ENCODE assay signal across 18 cellular contexts in the genomic region with DNA sequence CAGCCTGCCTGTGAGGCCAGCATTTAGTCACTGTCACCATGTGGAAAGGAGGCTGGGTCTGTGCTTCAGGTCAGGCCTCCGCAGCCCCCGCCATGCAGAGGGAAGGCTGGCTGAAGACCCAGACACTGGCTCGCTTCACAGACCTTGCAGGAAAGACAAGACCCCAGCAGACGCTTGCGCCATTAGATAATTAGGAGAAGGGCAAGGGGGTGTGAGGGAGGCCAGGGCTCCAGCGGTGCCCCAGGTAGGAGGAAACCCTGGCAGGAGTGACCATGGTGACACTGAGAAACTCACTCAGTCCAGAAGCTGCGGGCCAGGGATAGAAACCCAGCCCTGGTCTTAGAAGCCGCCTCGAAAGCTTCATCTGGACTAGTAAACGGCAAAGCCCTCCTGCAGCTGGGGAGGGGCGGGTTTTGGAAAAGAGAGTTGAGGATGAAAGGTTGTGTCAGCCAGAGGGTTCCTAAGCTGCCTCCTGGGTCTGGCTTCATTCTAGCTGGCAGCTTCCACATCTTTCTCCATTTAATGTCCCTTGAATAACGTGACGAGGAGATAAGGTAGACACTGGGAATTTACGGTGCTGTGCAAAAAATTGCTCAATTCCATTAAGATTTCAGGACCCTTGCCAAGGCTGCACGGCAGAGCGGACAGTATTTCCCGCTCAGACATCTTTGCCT.
DNase-seq lines count a peak whose midpoint lies in the region; ATAC-seq and TF ChIP-seq lines count a peak whose summit lies in the region.
"Had no signal": no experiment of that assay in that cellular context is flagged by ENCODE, and none has a peak within 500 bp of the region (broad histone marks: within the 10 kb centered on the region; RNA-seq: fewer than 3 reads in every experiment).

No MANE protein-coding gene starts in this region.

- no peak overlapping the region for H3K27ac Mint-ChIP-seq in neural progenitor cell
- no peak overlapping the region for H3K27ac Mint-ChIP-seq in T-helper 17 cell
- H3K27ac Mint-ChIP-seq in CD4-positive, alpha-beta memory T cell = no peak overlapping the region

- H3K36me3 ChIP-seq in liver (ENCODE audit: control insufficient read depth in 4 of 4, insufficient read depth in 3 of 4, low read depth in 1 of 4, low read length in 3 of 4) (no peaks in the 10 kb centered on the region), right lobe of liver (no peaks in the 10 kb centered on the region), neural progenitor cell (no peaks in the 10 kb centered on the region)
- H3K36me3 ChIP-seq in CD4-positive, alpha-beta memory T cell (ENCODE audit: insufficient read depth, low read length) = no peaks in the 10 kb centered on the region

- no peak for TF ChIP-seq RAD21 in liver (IDR thresholded peaks at IDR 0.05)

- H3K27ac ChIP-seq in liver (ENCODE audit: low read depth in 1 of 2, low read length in 2 of 2) (peak overlapping the region; percentile 21 to 64), right lobe of liver (no peak overlapping the region), neural progenitor cell (no peak overlapping the region)
- no peak overlapping the region for H3K27ac ChIP-seq in CD4-positive, alpha-beta memory T cell (ENCODE audit: low read depth, low read length)
- H3K27ac ChIP-seq: C4-2B had no signal

- TF ChIP-seq POLR2A in right lobe of liver (IDR thresholded peaks at IDR 0.05) = no peak

- no peaks in the 10 kb centered on the region for H3F3A ChIP-seq in neural progenitor cell (ENCODE audit: low read depth)

- no peaks in the 10 kb centered on the region for H3K9me3 ChIP-seq in liver (ENCODE audit: control insufficient read depth in 4 of 4, low read length in 3 of 4)
- H3K9me3 ChIP-seq in right lobe of liver = no peaks in the 10 kb centered on the region
- no peaks in the 10 kb centered on the region for H3K9me3 ChIP-seq in neural progenitor cell (ENCODE audit: low read depth)
- no peaks in the 10 kb centered on the region for H3K9me3 ChIP-seq in T-helper 17 cell (ENCODE audit: control insufficient read depth, low read length, poor library complexity, severe bottlenecking)
- H3K9me3 ChIP-seq in CD4-positive, alpha-beta memory T cell (ENCODE audit: control insufficient read depth in 1 of 2, low read length in 2 of 2) = no peaks in the 10 kb centered on the region

- no peak overlapping the region for H2AFZ ChIP-seq in neural progenitor cell (replicated peaks)

- H3K4me1 ChIP-seq in liver (ENCODE audit: control insufficient read depth in 4 of 4, insufficient read depth in 4 of 4, low read length in 3 of 4) (no peaks in the 10 kb centered on the region), right lobe of liver (no peaks in the 10 kb centered on the region), neural progenitor cell (peaks cover 21% of the 10 kb centered on the region)
- H3K4me1 ChIP-seq in CD4-positive, alpha-beta memory T cell (ENCODE audit: insufficient read depth, low read length) = no peaks in the 10 kb centered on the region

- H3K4me3 ChIP-seq in liver (ENCODE audit: low read depth in 1 of 3, low read length in 3 of 3) = no peak overlapping the region
- H3K4me3 ChIP-seq in right lobe of liver = no peak overlapping the region
- no peak overlapping the region for H3K4me3 ChIP-seq in neural progenitor cell
- no peak overlapping the region for H3K4me3 ChIP-seq in CD4-positive, alpha-beta memory T cell (ENCODE audit: low read length in 2 of 2)

- no peaks in the 10 kb centered on the region for H3K79me2 ChIP-seq in neural progenitor cell (ENCODE audit: low read depth)

- POLR2A ChIA-PET in CD4-positive, alpha-beta memory T cell (lab: Charles Lee; ENCODE audit: partially characterized antibody) = no interaction called here

- H3K36me3 Mint-ChIP-seq in neural progenitor cell (no peaks in the 10 kb centered on the region), T-helper 17 cell (ENCODE audit: low read depth) (no peaks in the 10 kb centered on the region)
- H3K36me3 Mint-ChIP-seq in CD4-positive, alpha-beta memory T cell = no peaks in the 10 kb centered on the region

- H3K27me3 ChIP-seq in liver (ENCODE audit: control insufficient read depth in 4 of 4, insufficient read depth in 4 of 4, low read length in 3 of 4) (no peaks in the 10 kb centered on the region), right lobe of liver (no peaks in the 10 kb centered on the region), neural progenitor cell (no peaks in the 10 kb centered on the region)
- H3K27me3 ChIP-seq in CD4-positive, alpha-beta memory T cell (ENCODE audit: insufficient read depth, low read length) = no peaks in the 10 kb centered on the region

- WGBS in liver = 82% methylated on average over 17 of the region's 17 CpGs
- WGBS in right lobe of liver (ENCODE audit: insufficient coverage, low coverage, low lambda C conversion rate, missing lambda C conversion rate) = 65% methylated on average over 11 of the region's 17 CpGs

- H3K4me3 Mint-ChIP-seq in neural progenitor cell = no peak overlapping the region
- H3K4me3 Mint-ChIP-seq in T-helper 17 cell = no peak overlapping the region
- H3K4me3 Mint-ChIP-seq in CD4-positive, alpha-beta memory T cell = no peak overlapping the region

- TF ChIP-seq CTCF in liver (IDR thresholded peaks at IDR 0.05; ENCODE audit: low read depth, low read length, missing input control) = no peak
- no peak for TF ChIP-seq CTCF in right lobe of liver (IDR thresholded peaks at IDR 0.05)
- no peak for TF ChIP-seq CTCF in neural progenitor cell (IDR thresholded peaks at IDR 0.05)

- no peaks in the 10 kb centered on the region for H3K9me3 Mint-ChIP-seq in neural progenitor cell
- no peaks in the 10 kb centered on the region for H3K9me3 Mint-ChIP-seq in CD4-positive, alpha-beta memory T cell

- peak overlapping the region; percentile 54 for H3K4me2 ChIP-seq in neural progenitor cell

- peaks cover 8% of the 10 kb centered on the region for H3K27me3 Mint-ChIP-seq in neural progenitor cell (ENCODE audit: insufficient read depth, low read depth)
- peaks cover 2% of the 10 kb centered on the region for H3K27me3 Mint-ChIP-seq in T-helper 17 cell
- H3K27me3 Mint-ChIP-seq in CD4-positive, alpha-beta memory T cell = peaks cover 0 to 2% of the 10 kb centered on the region in 2 donors

- intact Hi-C loops in right lobe of liver (cut with DNase I) = no loop called here
- intact Hi-C loops in CD4-positive, alpha-beta memory T cell (cut with micrococcal nuclease) = no loop called here

- ATAC-seq in right lobe of liver = no peak
- ATAC-seq in T-helper 17 cell = no peak
- ATAC-seq in GM19351 (IDR thresholded peaks at IDR 0.05; ENCODE audit: unreplicated experiment) = no peak
- ATAC-seq: Panc1 had no signal

- H3K9ac ChIP-seq in liver (ENCODE audit: low read depth in 1 of 2, low read length in 2 of 2) (no peak overlapping the region), neural progenitor cell (no peak overlapping the region)

- CTCF ChIA-PET in CD4-positive, alpha-beta memory T cell (lab: Charles Lee; ENCODE audit: partially characterized antibody) = no interaction called here

- DNase-seq in right lobe of liver (no peak), cerebellar cortex (ENCODE audit: low spot score) (peak; percentile 52), neural progenitor cell (ENCODE audit: low spot score) (peak; percentile 77), T-helper 17 cell (no peak), OCI-M1 (lab: John Stamatoyannopoulos, UW) (no peak)
- no peak for DNase-seq in CD4-positive, alpha-beta memory T cell
- DNase-seq: EL, KBM-7, NCI-H1417 treated with DMSO at 0.1 percent for 48 hours, NCI-H2029 treated with DMSO at 0.1 percent for 48 hours, NCI-H2171 treated with DMSO at 0.1 percent for 48 hours, NCI-H510A, NCI-H774, SHP77 had no signal

- no peaks in the 10 kb centered on the region for H4K20me1 ChIP-seq in neural progenitor cell (ENCODE audit: low read depth)

- H3K4me1 Mint-ChIP-seq in neural progenitor cell (peaks cover 13% of the 10 kb centered on the region), T-helper 17 cell (no peaks in the 10 kb centered on the region)
- H3K4me1 Mint-ChIP-seq in CD4-positive, alpha-beta memory T cell = no peaks in the 10 kb centered on the region

TF ChIP-seq in liver, 16 proteins besides CTCF, POLR2A, EP300 and RAD21 (continues in another document):
- TF ChIP-seq FOXA1 (IDR thresholded peaks at IDR 0.05) (no peak), EGR1 (IDR thresholded peaks at IDR 0.05; ENCODE audit: low read depth in 2 of 2) (no peak), RXRA (IDR thresholded peaks at IDR 0.05) (no peak), NR2F2 (IDR thresholded peaks at IDR 0.05) (no peak), HNF4G (IDR thresholded peaks at IDR 0.05) (no peak), YY1 (IDR thresholded peaks at IDR 0.05) (no peak)
- TF ChIP-seq, protein P1, sequence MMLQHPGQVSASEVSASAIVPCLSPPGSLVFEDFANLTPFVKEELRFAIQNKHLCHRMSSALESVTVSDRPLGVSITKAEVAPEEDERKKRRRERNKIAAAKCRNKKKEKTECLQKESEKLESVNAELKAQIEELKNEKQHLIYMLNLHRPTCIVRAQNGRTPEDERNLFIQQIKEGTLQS (IDR thresholded peaks at IDR 0.05) = no peak
- TF ChIP-seq, protein P2, sequence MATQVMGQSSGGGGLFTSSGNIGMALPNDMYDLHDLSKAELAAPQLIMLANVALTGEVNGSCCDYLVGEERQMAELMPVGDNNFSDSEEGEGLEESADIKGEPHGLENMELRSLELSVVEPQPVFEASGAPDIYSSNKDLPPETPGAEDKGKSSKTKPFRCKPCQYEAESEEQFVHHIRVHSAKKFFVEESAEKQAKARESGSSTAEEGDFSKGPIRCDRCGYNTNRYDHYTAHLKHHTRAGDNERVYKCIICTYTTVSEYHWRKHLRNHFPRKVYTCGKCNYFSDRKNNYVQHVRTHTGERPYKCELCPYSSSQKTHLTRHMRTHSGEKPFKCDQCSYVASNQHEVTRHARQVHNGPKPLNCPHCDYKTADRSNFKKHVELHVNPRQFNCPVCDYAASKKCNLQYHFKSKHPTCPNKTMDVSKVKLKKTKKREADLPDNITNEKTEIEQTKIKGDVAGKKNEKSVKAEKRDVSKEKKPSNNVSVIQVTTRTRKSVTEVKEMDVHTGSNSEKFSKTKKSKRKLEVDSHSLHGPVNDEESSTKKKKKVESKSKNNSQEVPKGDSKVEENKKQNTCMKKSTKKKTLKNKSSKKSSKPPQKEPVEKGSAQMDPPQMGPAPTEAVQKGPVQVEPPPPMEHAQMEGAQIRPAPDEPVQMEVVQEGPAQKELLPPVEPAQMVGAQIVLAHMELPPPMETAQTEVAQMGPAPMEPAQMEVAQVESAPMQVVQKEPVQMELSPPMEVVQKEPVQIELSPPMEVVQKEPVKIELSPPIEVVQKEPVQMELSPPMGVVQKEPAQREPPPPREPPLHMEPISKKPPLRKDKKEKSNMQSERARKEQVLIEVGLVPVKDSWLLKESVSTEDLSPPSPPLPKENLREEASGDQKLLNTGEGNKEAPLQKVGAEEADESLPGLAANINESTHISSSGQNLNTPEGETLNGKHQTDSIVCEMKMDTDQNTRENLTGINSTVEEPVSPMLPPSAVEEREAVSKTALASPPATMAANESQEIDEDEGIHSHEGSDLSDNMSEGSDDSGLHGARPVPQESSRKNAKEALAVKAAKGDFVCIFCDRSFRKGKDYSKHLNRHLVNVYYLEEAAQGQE (IDR thresholded peaks at IDR 0.05) = no peak
- TF ChIP-seq, protein P3, sequence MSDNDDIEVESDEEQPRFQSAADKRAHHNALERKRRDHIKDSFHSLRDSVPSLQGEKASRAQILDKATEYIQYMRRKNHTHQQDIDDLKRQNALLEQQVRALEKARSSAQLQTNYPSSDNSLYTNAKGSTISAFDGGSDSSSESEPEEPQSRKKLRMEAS (IDR thresholded peaks at IDR 0.05) = no peak

Comparison
In these comparisons a context has a peak if more than half of its experiments do, and no peak if none do; other contexts are left out.
1. H3K27ac ChIP-seq: peak in liver (2 of 2); none in right lobe of liver (0 of 3), neural progenitor cell (single experiment) and CD4-positive, alpha-beta memory T cell (single experiment).
2. DNase-seq: peak in cerebellar cortex (single experiment) and neural progenitor cell (single experiment); none in right lobe of liver (0 of 3), T-helper 17 cell (0 of 3), CD4-positive, alpha-beta memory T cell (0 of 5) and OCI-M1 (single experiment).